Comparison of ENCODE assay signal across 8 cellular contexts in the genomic region with DNA sequence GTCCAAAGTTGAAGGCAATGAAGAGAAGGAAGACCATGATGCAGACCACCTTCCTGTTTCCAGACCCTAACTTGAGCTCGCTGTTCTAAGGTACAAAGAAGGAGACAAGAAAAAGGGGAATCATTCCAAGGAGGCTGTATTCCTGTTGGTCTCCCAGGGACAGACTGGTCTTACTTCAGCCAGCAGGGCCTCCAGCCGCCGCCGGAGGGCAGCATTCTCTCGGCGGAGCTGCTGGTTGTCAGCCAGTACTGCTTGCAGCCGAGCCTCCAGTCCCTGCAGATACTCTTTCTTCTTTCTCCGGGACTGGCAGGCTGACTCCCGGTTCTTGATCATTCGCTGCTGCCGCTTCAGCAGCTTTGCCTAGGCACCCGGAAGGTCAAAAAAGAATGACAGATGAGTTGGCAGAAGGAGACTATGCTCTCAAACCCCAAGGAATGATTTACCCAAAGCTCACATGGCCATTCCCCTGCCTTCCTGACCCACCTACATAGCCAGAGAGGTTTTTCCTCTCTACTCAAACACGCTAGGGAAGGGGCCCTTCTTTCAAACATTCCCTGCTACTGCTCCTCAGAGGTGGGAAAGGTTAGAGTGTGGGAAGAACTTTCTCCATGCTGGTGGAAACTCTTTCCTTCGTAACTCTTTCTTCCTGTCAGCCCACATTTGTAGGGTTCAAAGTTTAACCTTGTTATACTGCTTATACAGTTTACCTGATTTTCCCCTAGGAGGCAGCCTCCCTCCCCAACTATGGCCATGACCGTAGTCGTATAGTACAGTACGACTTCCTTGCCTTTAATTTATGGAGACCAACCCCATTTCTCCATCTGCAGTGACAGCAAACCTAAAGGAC. TPM values are rescaled to one million over a fixed set of nuclear protein-coding genes. Genes with fewer than 3 reads are reported as not detected.
A peak's percentile ranks its signal among the peaks of the same experiment; 100 is the strongest.
DNase-seq lines count a peak whose midpoint lies in the region; ATAC-seq, FAIRE-seq and TF ChIP-seq lines count a peak whose summit lies in the region.

No MANE protein-coding gene starts in this region.

- intact Hi-C loops in mammary epithelial cell (cut with micrococcal nuclease), result loop anchor here (1.0 to 2.0 kb wide), 5 partner anchors 8 to 126 kb away; partner anchors contain the start of gene PPT2

- H3K27ac ChIP-seq in A549, result no peak overlapping the region
- H3K27ac ChIP-seq in GM23248, result no peak overlapping the region; the same call in 1 of the 2 replicates
- no peak overlapping the region for H3K27ac ChIP-seq in mammary epithelial cell (ENCODE audit: insufficient read depth, low read depth, low read length)
- H3K27ac ChIP-seq in smooth muscle cell (ENCODE audit: low read depth), result no peak overlapping the region

- H3K9ac ChIP-seq in GM23248, result no peak overlapping the region
- no peak overlapping the region for H3K9ac ChIP-seq in mammary epithelial cell (ENCODE audit: insufficient read depth, low read length)
- no peak overlapping the region for H3K9ac ChIP-seq in smooth muscle cell (ENCODE audit: low read depth)

- H2AFZ ChIP-seq in GM23248 (no peak overlapping the region), mammary epithelial cell (ENCODE audit: low read depth, low read length) (no peak overlapping the region), smooth muscle cell (ENCODE audit: low read depth) (no peak overlapping the region)

- H3K27me3 ChIP-seq in GM23248 (replicated peaks; ENCODE audit: insufficient read depth) (no peaks in the 10 kb centered on the region), mammary epithelial cell (ENCODE audit: insufficient read depth, low read length) (no peaks in the 10 kb centered on the region), smooth muscle cell (ENCODE audit: low read depth) (no peaks in the 10 kb centered on the region)

- no peaks in the 10 kb centered on the region for H3K79me2 ChIP-seq in GM23248 (ENCODE audit: insufficient read depth)
- H3K79me2 ChIP-seq in mammary epithelial cell (ENCODE audit: insufficient read depth, low read length), result no peaks in the 10 kb centered on the region
- H3K79me2 ChIP-seq in smooth muscle cell (ENCODE audit: low read depth), result no peaks in the 10 kb centered on the region

- peak; percentile 89 to 95 for ATAC-seq in A549
- ATAC-seq in HG02623 (IDR thresholded peaks at IDR 0.05; ENCODE audit: unreplicated experiment), result no peak

- H3K9me3 ChIP-seq in A549 (no peaks in the 10 kb centered on the region), GM23248 (ENCODE audit: low read depth) (no peaks in the 10 kb centered on the region), mammary epithelial cell (replicated peaks; ENCODE audit: insufficient read depth, low read length) (no peaks in the 10 kb centered on the region), smooth muscle cell (replicated peaks; ENCODE audit: low read depth) (no peaks in the 10 kb centered on the region)

- WGBS in A549 (ENCODE audit: missing lambda C conversion rate), result 36% methylated on average over 11 of the region's 17 CpGs
- WGBS in GM23248 (ENCODE audit: low coverage in 1 of 2, low lambda C conversion rate in 2 of 2, missing lambda C conversion rate in 2 of 2), 2 experiments, result 29 to 30% methylated on average over 17 of the region's 17 CpGs
- WGBS in mammary epithelial cell (ENCODE audit: low coverage, missing lambda C conversion rate), result 38% methylated on average over 17 of the region's 17 CpGs
- 29% methylated on average over 17 of the region's 17 CpGs for WGBS in smooth muscle cell (ENCODE audit: low lambda C conversion rate)

- no peaks in the 10 kb centered on the region for H4K20me1 ChIP-seq in GM23248 (ENCODE audit: insufficient read depth)
- no peaks in the 10 kb centered on the region for H4K20me1 ChIP-seq in mammary epithelial cell (ENCODE audit: insufficient read depth, low read length)
- H4K20me1 ChIP-seq in smooth muscle cell (ENCODE audit: low read depth), result no peaks in the 10 kb centered on the region

- peak; percentile 76 to 78 for TF ChIP-seq RAD21 in A549 (conservative IDR thresholded peaks at IDR 0.05 in 1 of 2, IDR thresholded peaks at IDR 0.05 in 1 of 2)

- DNase-seq in A549 (ENCODE audit: low read depth in 1 of 2, low spot score in 1 of 2) (peak; percentile 69 to 83), GM23248 (peak; percentile 92), NCI-H345 (lab: John Stamatoyannopoulos, UW) (peak; percentile 57), mammary epithelial cell (peak; percentile 65), islet precursor cell (peak; percentile 95), smooth muscle cell (lab: John Stamatoyannopoulos, UW; ENCODE audit: unreplicated experiment) (peak; percentile 37)
- DNase-seq in activated CD4-positive, CD25-positive, alpha-beta regulatory T cell treated with anti-CD3 and anti-CD28 coated beads, Interleukin-2, amount 50 U/mL, for 16 hours (ENCODE audit: low read depth, low spot score), result peak; percentile 23

- no peak overlapping the region for H3K4me3 ChIP-seq in A549
- no peak overlapping the region for H3K4me3 ChIP-seq in GM23248
- no peak overlapping the region for H3K4me3 ChIP-seq in mammary epithelial cell (replicated peaks in 1 of 3; ENCODE audit: insufficient read depth in 1 of 3, low read depth in 2 of 3, low read length in 3 of 3)
- no peak overlapping the region for H3K4me3 ChIP-seq in smooth muscle cell

- H3F3A ChIP-seq in GM23248 (ENCODE audit: insufficient read depth) (peaks cover 17% of the 10 kb centered on the region), smooth muscle cell (ENCODE audit: low read depth) (no peaks in the 10 kb centered on the region)

- H3K36me3 ChIP-seq in GM23248 (ENCODE audit: low read depth) (peaks cover 9% of the 10 kb centered on the region; the same call in 1 of the 2 replicates), mammary epithelial cell (ENCODE audit: insufficient read depth, low read length) (peaks cover 3% of the 10 kb centered on the region), smooth muscle cell (ENCODE audit: low read depth) (no peaks in the 10 kb centered on the region)

- in situ Hi-C loops in GM23248 (cut with MboI), result no loop called here
- in situ Hi-C loops in mammary epithelial cell (cut with MboI; ENCODE audit: low sequenced_read_pairs in 2 of 2), result no loop called here

- H3K4me2 ChIP-seq in A549 (peak overlapping the region; percentile 30; the same call in 1 of the 3 replicates), GM23248 (ENCODE audit: unreplicated experiment) (no peak overlapping the region), mammary epithelial cell (ENCODE audit: insufficient read depth, low read depth, low read length) (no peak overlapping the region), smooth muscle cell (no peak overlapping the region)

- CTCF ChIA-PET in A549 (lab: Yijun Ruan, JAX), result interaction anchor here (0.7 to 6.2 kb wide), 30 partner anchors 10 to 668 kb away, joined by 3 to 41 read pairs (median 6); partner anchors contain the start of genes AGPAT1, ATF6B, EGFL8 and FKBPL
- CTCF ChIA-PET in mammary epithelial cell (lab: Charles Lee; ENCODE audit: low non-redundant PET), result interaction anchor here (0.7 kb wide), 1 partner anchor 77 kb away, joined by 7 read pairs; no protein-coding TSS in a partner anchor

- FAIRE-seq in A549 (lab: Jason Lieb, UNC), result no peak

- TF ChIP-seq EP300 in A549 (IDR thresholded peaks at IDR 0.05), result no peak

- H3K4me1 ChIP-seq in A549 (peaks cover 14% of the 10 kb centered on the region; the same call in 1 of the 3 replicates), GM23248 (ENCODE audit: insufficient read depth) (peaks cover 20% of the 10 kb centered on the region), mammary epithelial cell (ENCODE audit: insufficient read depth, low read length) (peaks cover 5% of the 10 kb centered on the region), smooth muscle cell (ENCODE audit: low read depth) (no peaks in the 10 kb centered on the region)

- BruUV-seq in mammary epithelial cell (replicated peaks; lab: Mats Ljungman, UMichigan), result no TSS peak

- no peaks in the 10 kb centered on the region for H3K9me2 ChIP-seq in GM23248 (ENCODE audit: insufficient read depth)

- TF ChIP-seq POLR2A in A549 (IDR thresholded peaks at IDR 0.05; ENCODE audit: low read length), result no peak

- dilution Hi-C loops in mammary epithelial cell (cut with HindIII; ENCODE audit: low sequenced_read_pairs), result no loop called here

- TF ChIP-seq CTCF in A549 (IDR thresholded peaks at IDR 0.05) (peak; percentile 73), mammary epithelial cell (conservative IDR thresholded peaks at IDR 0.05 in 1 of 2, IDR thresholded peaks at IDR 0.05 in 1 of 2; ENCODE audit: extremely low read depth in 1 of 2, insufficient read depth in 1 of 2, low read depth in 1 of 2, low read length in 2 of 2) (peak; percentile 88 to 90), smooth muscle cell (IDR thresholded peaks at IDR 0.05; ENCODE audit: borderline replicate concordance, insufficient read depth, poor library complexity, severe bottlenecking) (peak; percentile 96)

- POLR2A ChIA-PET in A549 (lab: Yijun Ruan, JAX), result interaction anchor here (0.5 to 2.0 kb wide), 3 partner anchors 10 to 305 kb away, joined by 3 to 10 read pairs (median 6); partner anchors contain the start of gene ATF6B

RNA-seq across cellular contexts. Expression of gene ATF6B, which starts 9.0 kb away (rescaled TPM):
- polyA plus RNA-seq in A549 (2011; rRNA removed), result 19.3 and 41.2 TPM in 2 replicates
- 25.5 and 31.9 TPM in 2 replicates for polyA plus RNA-seq in A549 (2012; cell fraction: cytosol; rRNA removed)
- polyA plus RNA-seq in A549 (2012; cell fraction: nucleus; rRNA removed), result 92.8 and 103 TPM in 2 replicates
- polyA plus RNA-seq in A549 (2017; fragmentation: RNase III; extraction: RNeasy Plus Mini Kit Qiagen cat#74134 plus additional on column Dnase treatment), result 23.1 to 33.8 TPM (median 29.0 TPM) in 3 replicates
- polyA minus RNA-seq in A549 (2011; rRNA and poly(A)+ RNA removed), result 33.9 and 48.9 TPM in 2 replicates
- 33.3 and 37.3 TPM in 2 replicates for total RNA-seq in GM23248 (2014; rRNA removed; shearing (Covaris generic))
- 51.7 and 54.1 TPM in 2 replicates for polyA plus RNA-seq in GM23248 (2016; fragmentation: Nextera tagmentation; extraction: Ambion mirVana)
- 10 to 100 TPM; 20.3 to 69.0 TPM for total RNA-seq in mammary epithelial cell
- polyA plus RNA-seq in mammary epithelial cell, result 41.5 TPM
- polyA minus RNA-seq in mammary epithelial cell, result 97.4 TPM
- 22.2 and 23.0 TPM in 2 replicates for total RNA-seq in smooth muscle cell
- 22.5 and 39.8 TPM in 2 replicates for polyA plus RNA-seq in smooth muscle cell

RNA-seq across cellular contexts. Expression of gene TNXB, which starts 9.9 kb away (rescaled TPM):
- 0.80 and 1.3 TPM in 2 replicates for polyA plus RNA-seq in A549 (2011; rRNA removed)
- polyA plus RNA-seq in A549 (2012; cell fraction: cytosol; rRNA removed), result 0.28 and 0.44 TPM in 2 replicates
- polyA plus RNA-seq in A549 (2012; cell fraction: nucleus; rRNA removed), result 1.2 and 2.0 TPM in 2 replicates
- polyA plus RNA-seq in A549 (2017; fragmentation: RNase III; extraction: RNeasy Plus Mini Kit Qiagen cat#74134 plus additional on column Dnase treatment), result 0.51 to 1.7 TPM (median 0.64 TPM) in 3 replicates
- polyA minus RNA-seq in A549 (2011; rRNA and poly(A)+ RNA removed), result 0.68 and 0.87 TPM in 2 replicates
- 23.5 and 23.8 TPM in 2 replicates for total RNA-seq in GM23248 (2014; rRNA removed; shearing (Covaris generic))
- polyA plus RNA-seq in GM23248 (2016; fragmentation: Nextera tagmentation; extraction: Ambion mirVana), result 5.2 TPM in 2 replicates
- total RNA-seq in mammary epithelial cell, result under 1 TPM; 0.17 to 0.82 TPM
- polyA plus RNA-seq in mammary epithelial cell, result 0.16 TPM
- polyA minus RNA-seq in mammary epithelial cell, result not detected
- 1.1 and 1.8 TPM in 2 replicates for total RNA-seq in smooth muscle cell
- 1.1 and 4.3 TPM in 2 replicates for polyA plus RNA-seq in smooth muscle cell

RNA-seq across cellular contexts. Expression of gene FKBPL, which starts 11.1 kb away (rescaled TPM):
- polyA plus RNA-seq in A549 (2011; rRNA removed) (3.5 and 3.8 TPM in 2 replicates), A549 (2017; fragmentation: RNase III; extraction: RNeasy Plus Mini Kit Qiagen cat#74134 plus additional on column Dnase treatment) (7.0 to 7.5 TPM (median 7.2 TPM) in 3 replicates), GM23248 (2016; fragmentation: Nextera tagmentation; extraction: Ambion mirVana) (6.2 and 6.9 TPM in 2 replicates), mammary epithelial cell (5.6 TPM), smooth muscle cell (5.4 and 7.7 TPM in 2 replicates)
- 4.2 and 4.5 TPM in 2 replicates for polyA plus RNA-seq in A549 (2012; cell fraction: cytosol; rRNA removed)
- 3.3 and 3.4 TPM in 2 replicates for polyA plus RNA-seq in A549 (2012; cell fraction: nucleus; rRNA removed)
- polyA minus RNA-seq in A549 (2011; rRNA and poly(A)+ RNA removed), result 3.3 and 3.5 TPM in 2 replicates
- 2.9 and 5.3 TPM in 2 replicates for total RNA-seq in GM23248 (2014; rRNA removed; shearing (Covaris generic))
- total RNA-seq in mammary epithelial cell (1 to 10 TPM; 4.7 to 5.7 TPM), smooth muscle cell (5.3 and 6.5 TPM in 2 replicates)
- polyA minus RNA-seq in mammary epithelial cell, result 1.2 TPM

RNA-seq across cellular contexts. Expression of gene PRRT1, which starts 32.7 kb away (rescaled TPM):
- polyA plus RNA-seq in A549 (2011; rRNA removed) (0.19 and 0.40 TPM in 2 replicates), A549 (2017; fragmentation: RNase III; extraction: RNeasy Plus Mini Kit Qiagen cat#74134 plus additional on column Dnase treatment) (0.52 to 1.0 TPM (median 0.63 TPM) in 3 replicates), GM23248 (2016; fragmentation: Nextera tagmentation; extraction: Ambion mirVana) (2.1 and 2.2 TPM in 2 replicates), mammary epithelial cell (0.16 TPM), smooth muscle cell (1.4 and 3.3 TPM in 2 replicates)
- polyA plus RNA-seq in A549 (2012; cell fraction: cytosol; rRNA removed), result 0.70 and 1.1 TPM in 2 replicates
- polyA plus RNA-seq in A549 (2012; cell fraction: nucleus; rRNA removed), result 4.2 and 4.6 TPM in 2 replicates
- not detected in 2 replicates for polyA minus RNA-seq in A549 (2011; rRNA and poly(A)+ RNA removed)
- 1.2 TPM in 1 of 2 replicates, not detected in the other for total RNA-seq in GM23248 (2014; rRNA removed; shearing (Covaris generic))
- total RNA-seq in mammary epithelial cell (1 to 10 TPM in 1 of 2 donors, under 1 TPM in 1; 0.17 to 1.4 TPM), smooth muscle cell (0.94 TPM in 1 of 2 replicates, not detected in the other)
- not detected for polyA minus RNA-seq in mammary epithelial cell

RNA-seq across cellular contexts. Expression of gene PPT2, which starts 34.9 kb away (rescaled TPM):
- polyA plus RNA-seq in A549 (2011; rRNA removed) (11.7 and 18.2 TPM in 2 replicates), A549 (2017; fragmentation: RNase III; extraction: RNeasy Plus Mini Kit Qiagen cat#74134 plus additional on column Dnase treatment) (7.7 to 9.3 TPM (median 9.2 TPM) in 3 replicates), GM23248 (2016; fragmentation: Nextera tagmentation; extraction: Ambion mirVana) (10.3 and 14.3 TPM in 2 replicates), mammary epithelial cell (13.5 TPM), smooth muscle cell (15.7 and 17.8 TPM in 2 replicates)
- polyA plus RNA-seq in A549 (2012; cell fraction: cytosol; rRNA removed), result 9.3 and 12.0 TPM in 2 replicates
- polyA plus RNA-seq in A549 (2012; cell fraction: nucleus; rRNA removed), result 15.3 and 19.2 TPM in 2 replicates
- 5.1 and 10.9 TPM in 2 replicates for polyA minus RNA-seq in A549 (2011; rRNA and poly(A)+ RNA removed)
- 12.8 and 16.2 TPM in 2 replicates for total RNA-seq in GM23248 (2014; rRNA removed; shearing (Covaris generic))
- total RNA-seq in mammary epithelial cell (10 to 100 TPM; 10.0 to 15.6 TPM), smooth muscle cell (13.3 and 17.5 TPM in 2 replicates)
- polyA minus RNA-seq in mammary epithelial cell, result 14.8 TPM

Comparison
In these comparisons a context has a peak if more than half of its experiments do, and no peak if none do; other contexts are left out.
1. DNase-seq: peak in every context shown above with its lines; median percentile 95 in islet precursor cell; 92 in GM23248; 76 in A549; 65 in mammary epithelial cell; 57 in NCI-H345; 37 in smooth muscle cell; 23 in activated CD4-positive, CD25-positive, alpha-beta regulatory T cell treated with anti-CD3 and anti-CD28 coated beads, Interleukin-2, amount 50 U/mL, for 16 hours.